ENCODE assay signal across 10 cellular contexts in the genomic region with DNA sequence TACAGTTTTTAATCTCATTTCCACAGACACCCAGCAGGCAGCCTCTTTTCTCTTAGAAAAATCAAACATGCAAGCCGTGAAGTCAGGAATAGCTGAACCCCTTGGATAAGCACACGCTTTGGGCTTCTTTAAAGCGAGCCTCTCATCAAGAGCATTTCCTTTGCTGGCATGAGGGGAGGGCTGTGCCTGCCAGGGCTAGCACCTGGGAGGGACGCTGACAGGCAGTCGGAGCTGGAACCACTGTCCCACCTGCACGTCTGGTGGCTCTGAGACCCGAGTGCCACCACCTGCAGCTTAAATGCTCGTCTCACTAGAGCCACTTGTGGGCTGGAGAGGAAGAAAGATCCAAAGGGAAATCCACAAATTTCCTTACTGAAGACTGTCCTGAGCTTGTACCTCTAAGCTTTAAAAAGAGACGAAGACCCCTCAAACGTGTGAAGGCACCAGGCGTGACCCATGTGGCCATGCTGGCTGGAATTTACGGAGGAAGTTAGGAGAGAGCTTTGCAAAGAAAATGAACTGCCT.
A peak's percentile ranks its signal among the peaks of the same experiment; 100 is the strongest.
DNase-seq lines count a peak whose midpoint lies in the region; ATAC-seq and TF ChIP-seq lines count a peak whose summit lies in the region.
"Had no signal": no experiment of that assay in that cellular context is flagged by ENCODE, and none has a peak within 500 bp of the region (broad histone marks: within the 10 kb centered on the region; RNA-seq: fewer than 3 reads in every experiment).

No MANE protein-coding gene starts in this region.

- peak; percentile 15 for ATAC-seq in HG02885 (IDR thresholded peaks at IDR 0.05; ENCODE audit: poor library complexity, unreplicated experiment)
- ATAC-seq: HCT116 had no signal

- no peak for DNase-seq in T-helper 1 cell
- DNase-seq in nephron progenitor cell, result no peak
- no peak for DNase-seq in stimulated activated CD4-positive, alpha-beta T cell treated with anti-CD3 and anti-CD28 coated beads, Interleukin-15, amount 100 ng/mL, for 24 hours
- no peak for DNase-seq in amniotic stem cell (lab: John Stamatoyannopoulos, UW)
- no peak for DNase-seq in HK-2 (ENCODE audit: unreplicated experiment)
- DNase-seq: SK-N-SH had no signal

- peaks cover 10% of the 10 kb centered on the region for H3K36me3 Mint-ChIP-seq in T-helper 1 cell treated with Interleukin-12 subunit alpha and Interleukin-12 subunit beta and Interleukin-4 antibody, amounts not matched to agents 30 μg/mL and 1 μg/mL, for 36 hours (ENCODE audit: low read depth)
- peaks cover 7% of the 10 kb centered on the region for H3K36me3 Mint-ChIP-seq in activated naive CD8-positive, alpha-beta T cell
- H3K36me3 Mint-ChIP-seq in nephron progenitor cell (ENCODE audit: low read depth), result peaks cover 47% of the 10 kb centered on the region

- TF ChIP-seq CTCF in nephron progenitor cell (IDR thresholded peaks at IDR 0.05), result no peak

- H3K4me1 Mint-ChIP-seq in T-helper 1 cell treated with Interleukin-12 subunit alpha and Interleukin-12 subunit beta and Interleukin-4 antibody, amounts not matched to agents 30 μg/mL and 1 μg/mL, for 36 hours (ENCODE audit: low read depth), result peaks cover 18% of the 10 kb centered on the region
- peaks cover 19% of the 10 kb centered on the region for H3K4me1 Mint-ChIP-seq in activated naive CD8-positive, alpha-beta T cell (ENCODE audit: low read depth)
- no peaks in the 10 kb centered on the region for H3K4me1 Mint-ChIP-seq in nephron progenitor cell

- no peaks in the 10 kb centered on the region for H3K9me3 Mint-ChIP-seq in T-helper 1 cell treated with Interleukin-12 subunit alpha and Interleukin-12 subunit beta and Interleukin-4 antibody, amounts not matched to agents 30 μg/mL and 1 μg/mL, for 36 hours
- no peaks in the 10 kb centered on the region for H3K9me3 Mint-ChIP-seq in activated naive CD8-positive, alpha-beta T cell (ENCODE audit: low read depth)
- H3K9me3 Mint-ChIP-seq in nephron progenitor cell, result no peaks in the 10 kb centered on the region

- H3K27ac Mint-ChIP-seq in T-helper 1 cell treated with Interleukin-12 subunit alpha and Interleukin-12 subunit beta and Interleukin-4 antibody, amounts not matched to agents 30 μg/mL and 1 μg/mL, for 36 hours, result peak overlapping the region; percentile 78
- peak overlapping the region; percentile 17 for H3K27ac Mint-ChIP-seq in activated naive CD8-positive, alpha-beta T cell
- peak overlapping the region; percentile 54 for H3K27ac Mint-ChIP-seq in nephron progenitor cell

- no peaks in the 10 kb centered on the region for H3K27me3 Mint-ChIP-seq in T-helper 1 cell treated with Interleukin-12 subunit alpha and Interleukin-12 subunit beta and Interleukin-4 antibody, amounts not matched to agents 30 μg/mL and 1 μg/mL, for 36 hours (ENCODE audit: low read depth)
- no peaks in the 10 kb centered on the region for H3K27me3 Mint-ChIP-seq in activated naive CD8-positive, alpha-beta T cell
- peaks cover 3% of the 10 kb centered on the region for H3K27me3 Mint-ChIP-seq in nephron progenitor cell (ENCODE audit: low read depth, poor library complexity)

- H3K4me3 Mint-ChIP-seq in T-helper 1 cell treated with Interleukin-12 subunit alpha and Interleukin-12 subunit beta and Interleukin-4 antibody, amounts not matched to agents 30 μg/mL and 1 μg/mL, for 36 hours, result no peak overlapping the region
- peak overlapping the region; percentile 49 for H3K4me3 Mint-ChIP-seq in activated naive CD8-positive, alpha-beta T cell
- H3K4me3 Mint-ChIP-seq in nephron progenitor cell, result no peak overlapping the region

Comparison
In these comparisons a context has a peak if more than half of its experiments do, and no peak if none do; other contexts are left out.
1. H3K27ac Mint-ChIP-seq: peak in every context shown above with its lines; median percentile 78 in T-helper 1 cell treated with Interleukin-12 subunit alpha and Interleukin-12 subunit beta and Interleukin-4 antibody, amounts not matched to agents 30 μg/mL and 1 μg/mL, for 36 hours; 54 in nephron progenitor cell; 17 in activated naive CD8-positive, alpha-beta T cell.